ENCODE assay signal across 1 cellular context in genomic region chr1:234605983-234606730, GRCh38.
A peak's percentile ranks its signal among the peaks of the same experiment; 100 is the strongest.
TF ChIP-seq lines count a peak whose summit lies in the region.

No MANE protein-coding gene starts in this region.

TF ChIP-seq in HEK293, 187 proteins besides CTCF, POLR2A, EP300 and RAD21 (continued from another document and continues in another):
- TF ChIP-seq, protein P1, sequence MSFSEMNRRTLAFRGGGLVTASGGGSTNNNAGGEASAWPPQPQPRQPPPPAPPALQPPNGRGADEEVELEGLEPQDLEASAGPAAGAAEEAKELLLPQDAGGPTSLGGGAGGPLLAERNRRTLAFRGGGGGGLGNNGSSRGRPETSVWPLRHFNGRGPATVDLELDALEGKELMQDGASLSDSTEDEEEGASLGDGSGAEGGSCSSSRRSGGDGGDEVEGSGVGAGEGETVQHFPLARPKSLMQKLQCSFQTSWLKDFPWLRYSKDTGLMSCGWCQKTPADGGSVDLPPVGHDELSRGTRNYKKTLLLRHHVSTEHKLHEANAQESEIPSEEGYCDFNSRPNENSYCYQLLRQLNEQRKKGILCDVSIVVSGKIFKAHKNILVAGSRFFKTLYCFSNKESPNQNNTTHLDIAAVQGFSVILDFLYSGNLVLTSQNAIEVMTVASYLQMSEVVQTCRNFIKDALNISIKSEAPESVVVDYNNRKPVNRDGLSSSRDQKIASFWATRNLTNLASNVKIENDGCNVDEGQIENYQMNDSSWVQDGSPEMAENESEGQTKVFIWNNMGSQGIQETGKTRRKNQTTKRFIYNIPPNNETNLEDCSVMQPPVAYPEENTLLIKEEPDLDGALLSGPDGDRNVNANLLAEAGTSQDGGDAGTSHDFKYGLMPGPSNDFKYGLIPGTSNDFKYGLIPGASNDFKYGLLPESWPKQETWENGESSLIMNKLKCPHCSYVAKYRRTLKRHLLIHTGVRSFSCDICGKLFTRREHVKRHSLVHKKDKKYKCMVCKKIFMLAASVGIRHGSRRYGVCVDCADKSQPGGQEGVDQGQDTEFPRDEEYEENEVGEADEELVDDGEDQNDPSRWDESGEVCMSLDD (tag by site-specific recombination; IDR thresholded peaks at IDR 0.05): no peak
- no peak for TF ChIP-seq ZNF211 (tag by site-specific recombination; IDR thresholded peaks at IDR 0.05; ENCODE audit: low read depth)
- TF ChIP-seq REST (tag by site-specific recombination; IDR thresholded peaks at IDR 0.05): peak; percentile 60
- no peak for TF ChIP-seq ZNF624 (tag by site-specific recombination; IDR thresholded peaks at IDR 0.05)
- TF ChIP-seq SCRT2 (tag by site-specific recombination; IDR thresholded peaks at IDR 0.05): no peak; the same call in 1 of the 2 replicates
- TF ChIP-seq FEZF1 (tag by site-specific recombination; IDR thresholded peaks at IDR 0.05): no peak
- peak; percentile 94 for TF ChIP-seq ZNF600 (tag by site-specific recombination; IDR thresholded peaks at IDR 0.05)
- TF ChIP-seq OVOL3 (tag by site-specific recombination; IDR thresholded peaks at IDR 0.05): no peak; the same call in 1 of the 2 replicates
- no peak for TF ChIP-seq ZBTB6 (tag by site-specific recombination; IDR thresholded peaks at IDR 0.05)
- TF ChIP-seq TCF7L2 (IDR thresholded peaks at IDR 0.05; ENCODE audit: borderline replicate concordance, low read depth, low read length): no peak
- TF ChIP-seq KLF8 (tag by site-specific recombination; IDR thresholded peaks at IDR 0.05): peak; percentile 43; the same call in 1 of the 2 replicates
- TF ChIP-seq PRDM4 (tag by site-specific recombination; IDR thresholded peaks at IDR 0.05): no peak
- TF ChIP-seq GFI1B (tag by site-specific recombination; IDR thresholded peaks at IDR 0.05): no peak
- TF ChIP-seq KLF17 (tag by site-specific recombination; IDR thresholded peaks at IDR 0.05): 0 out of 2 replicates have a peak, but pooled peaks have one; percentile 11
- no peak for TF ChIP-seq ZNF433 (tag by site-specific recombination; IDR thresholded peaks at IDR 0.05; ENCODE audit: low read depth)
- no peak for TF ChIP-seq ZNF394 (tag by site-specific recombination; IDR thresholded peaks at IDR 0.05; ENCODE audit: borderline replicate concordance)
- TF ChIP-seq SALL2 (tag by site-specific recombination; IDR thresholded peaks at IDR 0.05; ENCODE audit: borderline replicate concordance): no peak
- no peak for TF ChIP-seq ZNF292 (tag by site-specific recombination; IDR thresholded peaks at IDR 0.05; ENCODE audit: borderline replicate concordance, low read depth)
- peak; percentile 83 for TF ChIP-seq YY1 (tag by site-specific recombination; IDR thresholded peaks at IDR 0.05)
- TF ChIP-seq, protein P2, sequence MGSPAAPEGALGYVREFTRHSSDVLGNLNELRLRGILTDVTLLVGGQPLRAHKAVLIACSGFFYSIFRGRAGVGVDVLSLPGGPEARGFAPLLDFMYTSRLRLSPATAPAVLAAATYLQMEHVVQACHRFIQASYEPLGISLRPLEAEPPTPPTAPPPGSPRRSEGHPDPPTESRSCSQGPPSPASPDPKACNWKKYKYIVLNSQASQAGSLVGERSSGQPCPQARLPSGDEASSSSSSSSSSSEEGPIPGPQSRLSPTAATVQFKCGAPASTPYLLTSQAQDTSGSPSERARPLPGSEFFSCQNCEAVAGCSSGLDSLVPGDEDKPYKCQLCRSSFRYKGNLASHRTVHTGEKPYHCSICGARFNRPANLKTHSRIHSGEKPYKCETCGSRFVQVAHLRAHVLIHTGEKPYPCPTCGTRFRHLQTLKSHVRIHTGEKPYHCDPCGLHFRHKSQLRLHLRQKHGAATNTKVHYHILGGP (tag by site-specific recombination; IDR thresholded peaks at IDR 0.05): no peak
- no peak for TF ChIP-seq ZNF555 (tag by site-specific recombination; conservative IDR thresholded peaks at IDR 0.05)
- TF ChIP-seq ZNF214 (tag by site-specific recombination; IDR thresholded peaks at IDR 0.05; ENCODE audit: borderline replicate concordance): no peak
- no peak for TF ChIP-seq ZNF843 (tag by site-specific recombination; IDR thresholded peaks at IDR 0.05)
- no peak for TF ChIP-seq ZBTB44 (tag by site-specific recombination; IDR thresholded peaks at IDR 0.05)
- no peak for TF ChIP-seq GLIS2 (tag by site-specific recombination; IDR thresholded peaks at IDR 0.05)
- 0 out of 2 replicates have a peak, but pooled peaks have one; percentile 26 for TF ChIP-seq ZNF558 (tag by site-specific recombination; IDR thresholded peaks at IDR 0.05)
- TF ChIP-seq ZBTB21 (tag by site-specific recombination; IDR thresholded peaks at IDR 0.05): peak; percentile 24
- no peak for TF ChIP-seq ZNF266 (tag by site-specific recombination; IDR thresholded peaks at IDR 0.05; ENCODE audit: low read depth)
- peak; percentile 91; the same call in 1 of the 2 replicates for TF ChIP-seq ZBTB17 (tag by site-specific recombination; IDR thresholded peaks at IDR 0.05)
- TF ChIP-seq ZNF19 (tag by site-specific recombination; IDR thresholded peaks at IDR 0.05; ENCODE audit: low read depth): no peak
- no peak for TF ChIP-seq ZNF596 (tag by site-specific recombination; IDR thresholded peaks at IDR 0.05)
- TF ChIP-seq ZNF155 (tag by site-specific recombination; IDR thresholded peaks at IDR 0.05): no peak
- TF ChIP-seq ZNF777 (tag by site-specific recombination; IDR thresholded peaks at IDR 0.05; ENCODE audit: borderline replicate concordance): no peak
- TF ChIP-seq ZNF626 (tag by site-specific recombination; IDR thresholded peaks at IDR 0.05): no peak
- TF ChIP-seq KLF10 (tag by site-specific recombination; IDR thresholded peaks at IDR 0.05): peak; percentile 8; the same call in 1 of the 2 replicates
- no peak for TF ChIP-seq ZBTB49 (tag by site-specific recombination; IDR thresholded peaks at IDR 0.05; ENCODE audit: low read depth)
- 0 out of 2 replicates have a peak, but pooled peaks have one; percentile 27 for TF ChIP-seq ZNF324 (tag by site-specific recombination; IDR thresholded peaks at IDR 0.05)
- no peak for TF ChIP-seq TRIM28 (IDR thresholded peaks at IDR 0.05; ENCODE audit: borderline replicate concordance, low read length)
- TF ChIP-seq BCL11A (tag by site-specific recombination; IDR thresholded peaks at IDR 0.05; ENCODE audit: low read depth): no peak
- TF ChIP-seq, protein P3, sequence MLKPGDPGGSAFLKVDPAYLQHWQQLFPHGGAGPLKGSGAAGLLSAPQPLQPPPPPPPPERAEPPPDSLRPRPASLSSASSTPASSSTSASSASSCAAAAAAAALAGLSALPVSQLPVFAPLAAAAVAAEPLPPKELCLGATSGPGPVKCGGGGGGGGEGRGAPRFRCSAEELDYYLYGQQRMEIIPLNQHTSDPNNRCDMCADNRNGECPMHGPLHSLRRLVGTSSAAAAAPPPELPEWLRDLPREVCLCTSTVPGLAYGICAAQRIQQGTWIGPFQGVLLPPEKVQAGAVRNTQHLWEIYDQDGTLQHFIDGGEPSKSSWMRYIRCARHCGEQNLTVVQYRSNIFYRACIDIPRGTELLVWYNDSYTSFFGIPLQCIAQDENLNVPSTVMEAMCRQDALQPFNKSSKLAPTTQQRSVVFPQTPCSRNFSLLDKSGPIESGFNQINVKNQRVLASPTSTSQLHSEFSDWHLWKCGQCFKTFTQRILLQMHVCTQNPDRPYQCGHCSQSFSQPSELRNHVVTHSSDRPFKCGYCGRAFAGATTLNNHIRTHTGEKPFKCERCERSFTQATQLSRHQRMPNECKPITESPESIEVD (tag by site-specific recombination; IDR thresholded peaks at IDR 0.05): peak; percentile 50; the same call in 1 of the 2 replicates
- peak; percentile 52; the same call in 1 of the 2 replicates for TF ChIP-seq SP7 (tag by site-specific recombination; IDR thresholded peaks at IDR 0.05)
- 0 out of 2 replicates have a peak, but pooled peaks have one; percentile 26 for TF ChIP-seq SP3 (tag by site-specific recombination; IDR thresholded peaks at IDR 0.05)
- no peak for TF ChIP-seq ZSCAN16 (tag by site-specific recombination; IDR thresholded peaks at IDR 0.05)
- TF ChIP-seq ZNF157 (tag by site-specific recombination; IDR thresholded peaks at IDR 0.05): no peak
- TF ChIP-seq ZBTB1 (tag by site-specific recombination; IDR thresholded peaks at IDR 0.05): no peak
- no peak for TF ChIP-seq ZNF114 (tag by site-specific recombination; IDR thresholded peaks at IDR 0.05)
- peak; percentile 95 for TF ChIP-seq ZBTB8A (tag by site-specific recombination; IDR thresholded peaks at IDR 0.05)
- TF ChIP-seq GLI2 (tag by site-specific recombination; IDR thresholded peaks at IDR 0.05; ENCODE audit: borderline replicate concordance, low read depth): no peak
- TF ChIP-seq ZNF140 (tag by site-specific recombination; IDR thresholded peaks at IDR 0.05): no peak
